ENCODE assay signal across 19 cellular contexts in the genomic region with DNA sequence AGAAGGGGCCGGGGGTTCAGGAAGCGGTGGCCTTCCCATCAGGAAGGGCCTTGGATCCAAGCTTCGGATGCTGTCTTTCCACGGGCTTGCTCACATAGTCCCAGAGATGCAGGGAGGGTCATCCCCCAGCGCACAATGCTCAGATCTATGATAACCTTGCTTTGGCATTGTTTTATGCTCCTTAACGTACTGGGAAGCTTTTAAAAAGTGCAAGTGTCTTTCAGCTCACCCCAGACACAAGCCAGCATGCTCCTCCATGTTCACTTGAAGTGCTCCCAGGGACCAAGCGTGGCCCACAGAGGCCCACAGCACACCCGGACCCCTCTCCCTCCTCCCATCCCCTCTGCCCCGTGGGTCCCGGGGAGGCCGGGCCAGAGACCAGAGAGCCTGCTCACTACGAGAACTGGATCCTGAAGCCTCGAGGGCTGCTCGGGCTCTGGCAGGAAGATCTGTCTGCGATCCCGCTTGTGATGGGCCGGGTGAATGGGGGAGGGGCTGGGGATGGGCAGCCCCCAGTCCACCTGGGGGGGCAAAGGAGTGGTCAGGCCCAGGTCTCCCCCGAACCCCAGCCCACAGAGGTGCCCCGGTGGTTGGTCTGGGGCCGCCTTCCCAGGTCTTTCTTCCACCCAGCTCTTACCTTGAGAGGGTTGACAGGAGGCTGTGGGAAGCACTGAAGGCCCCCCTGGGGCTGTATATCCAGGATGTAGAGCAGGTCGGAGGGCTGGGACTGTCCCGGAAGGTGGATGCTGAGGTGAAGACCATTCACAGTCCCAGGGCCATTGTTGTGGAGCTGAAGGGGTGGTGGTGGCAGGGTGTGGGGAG. TPM values are rescaled to one million over a fixed set of nuclear protein-coding genes. Genes with fewer than 3 reads are reported as not detected.
A peak's percentile ranks its signal among the peaks of the same experiment; 100 is the strongest.
DNase-seq lines count a peak whose midpoint lies in the region; ATAC-seq, FAIRE-seq and TF ChIP-seq lines count a peak whose summit lies in the region.
"Had no signal": no experiment of that assay in that cellular context is flagged by ENCODE, and none has a peak within 500 bp of the region (broad histone marks: within the 10 kb centered on the region; RNA-seq: fewer than 3 reads in every experiment).

No MANE protein-coding gene starts in this region.

- TF ChIP-seq CTCF in GM10266 (IDR thresholded peaks at IDR 0.05; ENCODE audit: control insufficient read depth, insufficient read depth, low read depth, missing control alignments) (no peak), omental fat pad (IDR thresholded peaks at IDR 0.05) (no peak)

- H3K9me3 ChIP-seq in right cardiac atrium (ENCODE audit: control insufficient read depth, low read length), result no peaks in the 10 kb centered on the region
- H3K9me3 ChIP-seq: HAP-1, ovary, thoracic aorta had no signal

- DNase-seq in GM10266 (ENCODE audit: extremely low spot score) (peak; percentile 32), SK-N-DZ (ENCODE audit: low spot score) (peak; percentile 38), right cardiac atrium (peak in 1 of 3 donors; percentile 49), omental fat pad (ENCODE audit: low spot score) (no peak), T-helper 2 cell (no peak), H54 (ENCODE audit: insufficient read length, low spot score) (no peak), occipital lobe (lab: John Stamatoyannopoulos, UW) (no peak)
- DNase-seq in stimulated activated naive CD4-positive, alpha-beta T cell treated with Interleukin-2 at 50 U/mL for 16 hours (lab: John Stamatoyannopoulos, UW), result no peak
- DNase-seq: activated CD4-positive, alpha-beta memory T cell treated with anti-CD3 and anti-CD28 coated beads, Interleukin-2, amount 10 ng/mL, durations not matched to agents 7 days and 5 days; NCI-H1417 had no signal

- no peak for TF ChIP-seq POLR2A in H54 (IDR thresholded peaks at IDR 0.05; ENCODE audit: low read depth, low read length)

- no peak overlapping the region for H3K27ac ChIP-seq in right cardiac atrium (ENCODE audit: low read length)
- H3K27ac ChIP-seq: ovary, skin epidermis, thoracic aorta, WERI-Rb-1 had no signal

- peak; percentile 14 to 32 for ATAC-seq in right cardiac atrium
- peak; percentile 5 for ATAC-seq in omental fat pad (ENCODE audit: low FRiP score)
- ATAC-seq: activated naive CD8-positive, alpha-beta T cell treated with anti-CD3 and anti-CD28 coated beads, Interleukin-2, amount 50 U/mL, for 24 hours had no signal

- 32% methylated on average over 22 of the region's 22 CpGs for WGBS in right cardiac atrium

- intact Hi-C loops in right cardiac atrium (cut with DNase I), result no loop called here

- H3K27me3 ChIP-seq in right cardiac atrium (ENCODE audit: control insufficient read depth, insufficient read depth), result no peaks in the 10 kb centered on the region
- H3K27me3 ChIP-seq: ovary had no signal

- FAIRE-seq in H54 (lab: Jason Lieb, UNC), result no peak
- FAIRE-seq: bronchial epithelial cell, D721Med, RCC 7860 had no signal

- no peaks in the 10 kb centered on the region for H3K4me1 ChIP-seq in right cardiac atrium (ENCODE audit: control insufficient read depth, insufficient read depth, low read length)
- H3K4me1 ChIP-seq: HAP-1 had no signal

- no peak overlapping the region for H3K4me3 ChIP-seq in right cardiac atrium (ENCODE audit: low read length)
- H3K4me3 ChIP-seq: HAP-1, ovary, skin epidermis, thoracic aorta had no signal

RNA-seq across cellular contexts. Expression of a gene that starts 11.8 kb away (rescaled TPM):
- 56.5 and 58.8 TPM in 2 replicates for polyA plus RNA-seq in SK-N-DZ (2014; cell fraction: cytosol; rRNA removed)
- 32.7 and 44.7 TPM in 2 replicates for polyA plus RNA-seq in SK-N-DZ (2014; cell fraction: nucleus; rRNA removed)
- total RNA-seq in right cardiac atrium (1 to 10 TPM; 2.4 to 4.0 (median 3.1) TPM), omental fat pad (1 to 10 TPM in 1 of 4 donors, under 1 TPM in 3; 0.56 to 3.5 (median 0.95) TPM), occipital lobe (60.8 TPM)
- 1.9 TPM for polyA plus RNA-seq in right cardiac atrium

RNA-seq across cellular contexts. Expression of a gene that starts 14.0 kb away (rescaled TPM):
- polyA plus RNA-seq in SK-N-DZ (2014; cell fraction: cytosol; rRNA removed), result 4.4 and 7.4 TPM in 2 replicates
- 8.1 and 19.5 TPM in 2 replicates for polyA plus RNA-seq in SK-N-DZ (2014; cell fraction: nucleus; rRNA removed)
- total RNA-seq in right cardiac atrium (10 to 100 TPM in 1 of 4 donors, 1 to 10 TPM in 3; 3.9 to 14.3 (median 8.6) TPM), omental fat pad (1 to 10 TPM in 2 of 4 donors, under 1 TPM in 2; 0.72 to 1.6 (median 1.0) TPM), occipital lobe (0.78 TPM)
- 3.4 TPM for polyA plus RNA-seq in right cardiac atrium
- total RNA-seq: bronchial epithelial cell had no signal

RNA-seq across cellular contexts. Expression of a gene that starts 30.3 kb away (rescaled TPM):
- 85.7 and 87.8 TPM in 2 replicates for polyA plus RNA-seq in SK-N-DZ (2014; cell fraction: cytosol; rRNA removed)
- 83.0 and 119 TPM in 2 replicates for polyA plus RNA-seq in SK-N-DZ (2014; cell fraction: nucleus; rRNA removed)
- total RNA-seq in right cardiac atrium (100 to 1,000 TPM; 158 to 215 (median 194) TPM), omental fat pad (100 to 1,000 TPM; 275 to 379 (median 316) TPM), occipital lobe (32.3 TPM)
- polyA plus RNA-seq in right cardiac atrium, result 100 TPM

RNA-seq across cellular contexts. Expression of a gene that starts 50.8 kb away (rescaled TPM):
- 174 and 211 TPM in 2 replicates for polyA plus RNA-seq in SK-N-DZ (2014; cell fraction: cytosol; rRNA removed)
- 298 and 413 TPM in 2 replicates for polyA plus RNA-seq in SK-N-DZ (2014; cell fraction: nucleus; rRNA removed)
- total RNA-seq in right cardiac atrium (10 to 100 TPM; 56.7 to 69.9 (median 66.4) TPM), omental fat pad (10 to 100 TPM; 46.0 to 75.7 (median 60.7) TPM), occipital lobe (22.5 TPM)
- polyA plus RNA-seq in right cardiac atrium, result 73.0 TPM

Comparison
In these comparisons a context has a peak if more than half of its experiments do, and no peak if none do; other contexts are left out.
1. DNase-seq: peak in GM10266 (single experiment) and SK-N-DZ (single experiment); none in omental fat pad (single experiment), T-helper 2 cell (0 of 5), stimulated activated naive CD4-positive, alpha-beta T cell treated with Interleukin-2 at 50 U/mL for 16 hours (single experiment), H54 (single experiment) and occipital lobe (single experiment).
2. RNA of a gene that starts 11.8 kb away (total RNA-seq): 60.8 TPM in occipital lobe (single experiment); 2.4 to 4.0 TPM in right cardiac atrium and 0.56 to 3.5 TPM in omental fat pad; every median in the first group is over 10 times any median in the second.